In genomic region chr7:130227883-130228575, GRCh38 we compare ENCODE assay signal across 1 cellular context.
TF ChIP-seq lines count a peak whose summit lies in the region.

No MANE protein-coding gene starts in this region.

TF ChIP-seq in GM23338, 12 proteins besides CTCF, POLR2A, EP300 and RAD21 (continued from another document):
- TF ChIP-seq ZNF331 (CRISPR knock-in tag; IDR thresholded peaks at IDR 0.05; ENCODE audit: low read depth) (no peak), ETS1 (IDR thresholded peaks at IDR 0.05) (no peak), STAT1 (IDR thresholded peaks at IDR 0.05; ENCODE audit: unreplicated experiment) (no peak), JUNB (IDR thresholded peaks at IDR 0.05; ENCODE audit: unreplicated experiment) (no peak)
